In genomic region chr2:27582695-27583389, GRCh38 we compare ENCODE assay signal across 8 cellular contexts. TPM values are rescaled to one million over a fixed set of nuclear protein-coding genes. Genes with fewer than 3 reads are reported as not detected.
A peak's percentile ranks its signal among the peaks of the same experiment; 100 is the strongest.
DNase-seq lines count a peak whose midpoint lies in the region; FAIRE-seq and TF ChIP-seq lines count a peak whose summit lies in the region.

Gene ZNF512 (plus strand): TSS chr2:27583042. CDS start chr2:27583113, 71 bp downstream.

- DNase-seq in COR-L47 (lab: John Stamatoyannopoulos, UW) (peak; percentile 94), GM20000 (ENCODE audit: low spot score) (peak; percentile 92), HT-29 (ENCODE audit: low spot score) (peak; percentile 83), NOMO-1 treated with DMSO at 0.1 percent for 48 hours (lab: John Stamatoyannopoulos, UW; ENCODE audit: unreplicated experiment) (peak; percentile 94), mesenteric fat pad (ENCODE audit: low spot score) (peak; percentile 95)
- DNase-seq in activated CD8-positive, alpha-beta memory T cell treated with anti-CD3 and anti-CD28 coated beads for 48 hours (ENCODE audit: low read depth in 2 of 3, low spot score in 2 of 3) = peak; percentile 57 to 63 (median 61)
- DNase-seq in stimulated activated CD8-positive, alpha-beta memory T cell treated with anti-CD3 and anti-CD28 coated beads, Interleukin-15, amount 100 ng/mL, for 1 hour (ENCODE audit: low read depth) = peak; percentile 45

- peak; percentile 79 for FAIRE-seq in endometrium (lab: Jason Lieb, UNC)

- no peak for TF ChIP-seq CTCF in GM20000 (IDR thresholded peaks at IDR 0.05; ENCODE audit: extremely low read depth, missing control alignments)

RNA-seq across cellular contexts. Expression of gene ZNF512, which starts in this region (rescaled TPM):
- 10.2 and 14.4 TPM in 2 replicates for total RNA-seq in HT-29 (2014; rRNA removed; shearing (Covaris generic))
- total RNA-seq in mesenteric fat pad = 16.6 TPM

Comparison
In these comparisons a context has a peak if more than half of its experiments do, and no peak if none do; other contexts are left out.
1. Peak in every context shown above with its lines: DNase-seq.
2. DNase-seq: peak in every context shown above with its lines; median percentile 95 in mesenteric fat pad; 94 in COR-L47; 94 in NOMO-1 treated with DMSO at 0.1 percent for 48 hours; 92 in GM20000; 83 in HT-29; 61 in activated CD8-positive, alpha-beta memory T cell treated with anti-CD3 and anti-CD28 coated beads for 48 hours; 45 in stimulated activated CD8-positive, alpha-beta memory T cell treated with anti-CD3 and anti-CD28 coated beads, Interleukin-15, amount 100 ng/mL, for 1 hour.